Comparison of ENCODE assay signal across 8 cellular contexts in the genomic region with DNA sequence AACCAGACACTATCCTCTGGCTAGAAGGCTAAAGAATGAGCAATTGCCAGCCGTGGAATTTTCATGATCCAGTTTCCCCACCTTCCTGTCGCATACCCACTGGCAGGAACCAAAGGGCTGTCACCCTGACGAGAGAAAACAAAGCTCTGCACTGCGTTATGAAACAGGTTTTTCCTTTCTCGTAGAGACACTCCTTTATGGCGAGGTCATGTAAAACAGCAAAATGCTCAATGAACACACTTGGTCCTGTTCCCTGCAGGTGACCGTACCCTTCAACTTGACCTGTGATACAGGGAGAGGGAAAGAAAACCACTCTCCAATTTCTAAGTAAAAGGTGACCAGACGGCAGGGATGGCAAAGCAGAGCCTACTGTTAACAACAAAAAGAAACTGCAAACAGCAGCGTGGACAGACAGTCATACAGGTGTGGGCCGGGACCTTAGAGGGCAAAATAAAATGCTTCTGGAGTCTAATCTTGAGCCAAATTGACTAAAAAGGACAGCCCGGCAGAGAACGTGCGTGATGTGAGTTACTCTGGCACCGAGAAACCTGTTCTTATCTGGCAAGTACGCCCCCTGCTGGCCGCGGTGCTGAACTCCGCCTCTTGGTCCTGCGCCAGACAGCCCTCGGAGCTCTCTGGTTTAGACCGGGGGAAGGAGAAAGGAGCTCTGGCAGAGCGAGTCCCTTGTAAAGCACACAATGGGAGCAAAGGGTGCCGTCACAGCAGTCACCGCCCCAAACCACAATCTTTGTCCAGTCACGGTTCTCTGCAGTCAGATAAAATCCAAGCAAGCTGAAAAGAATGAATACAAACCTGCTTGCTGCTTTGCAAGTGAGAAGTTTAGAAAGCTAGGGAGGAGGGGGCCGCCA.
DNase-seq lines count a peak whose midpoint lies in the region; ATAC-seq and TF ChIP-seq lines count a peak whose summit lies in the region.

No MANE protein-coding gene starts in this region.

- TF ChIP-seq CTCF in AG09319 (IDR thresholded peaks at IDR 0.05; ENCODE audit: low read depth, low read length) = peak; percentile 89

- ATAC-seq in GM18909 (IDR thresholded peaks at IDR 0.05; ENCODE audit: poor library complexity, unreplicated experiment) = peak; percentile 69
- ATAC-seq in HG03196 (IDR thresholded peaks at IDR 0.05; ENCODE audit: unreplicated experiment) = peak; percentile 69
- ATAC-seq in activated CD4-positive, CD25-positive, alpha-beta regulatory T cell treated with anti-CD3 and anti-CD28 coated beads, Interleukin-2, amount 50 U/mL, for 24 hours = peak; percentile 86 to 89

- DNase-seq in AG09319 (ENCODE audit: extremely low read depth, low read depth) (peak; percentile 91), NCI-H226 (peak; percentile 92), cerebellum (ENCODE audit: low spot score) (peak; percentile 74), kidney glomerular epithelial cell (lab: John Stamatoyannopoulos, UW) (peak; percentile 97)
- DNase-seq in stimulated activated CD4-positive, alpha-beta T cell treated with anti-CD3 and anti-CD28 coated beads, Interleukin-15, amount 100 ng/mL, for 48 hours (ENCODE audit: low read depth in 2 of 2) = peak; percentile 68 to 80

Comparison
In these comparisons a context has a peak if more than half of its experiments do, and no peak if none do; other contexts are left out.
1. Peak in every context shown above with its lines: DNase-seq and ATAC-seq.